Comparison of ENCODE assay signal across 19 cellular contexts in genomic region chr11:120342678-120343077, GRCh38. TPM values are rescaled to one million over a fixed set of nuclear protein-coding genes. Genes with fewer than 3 reads are reported as not detected.
DNase-seq lines count a peak whose midpoint lies in the region; ATAC-seq, FAIRE-seq and TF ChIP-seq lines count a peak whose summit lies in the region.
"Had no signal": no experiment of that assay in that cellular context is flagged by ENCODE, and none has a peak within 500 bp of the region (broad histone marks: within the 10 kb centered on the region; RNA-seq: fewer than 3 reads in every experiment).

No MANE protein-coding gene starts in this region.

- H4K20me1 ChIP-seq in keratinocyte (ENCODE audit: control insufficient read depth, extremely low read depth, insufficient read depth, low read length), result peaks cover 26% of the 10 kb centered on the region

- no peak overlapping the region for H3K9ac ChIP-seq in keratinocyte (ENCODE audit: control insufficient read depth, extremely low read depth, insufficient read depth, low read length)

- H3K9me3 ChIP-seq in RWPE2 (ENCODE audit: severe bottlenecking) (no peaks in the 10 kb centered on the region), keratinocyte (ENCODE audit: control insufficient read depth, low read depth, low read length) (no peaks in the 10 kb centered on the region)

- no peaks in the 10 kb centered on the region; the same call in 1 of the 2 replicates for H3K36me3 ChIP-seq in RWPE2 (ENCODE audit: low read depth)
- H3K36me3 ChIP-seq in keratinocyte (ENCODE audit: control insufficient read depth in 2 of 2, extremely low read depth in 1 of 2, insufficient read depth in 2 of 2, low read length in 2 of 2), result no peaks in the 10 kb centered on the region

- H3K27ac ChIP-seq in RWPE2 (ENCODE audit: poor library complexity, severe bottlenecking) (peak overlapping the region; percentile 81), keratinocyte (ENCODE audit: control insufficient read depth, insufficient read depth, low read length) (no peak overlapping the region)

- H3K9me3 Mint-ChIP-seq in activated CD4-positive, alpha-beta T cell treated with anti-CD3 and anti-CD28 coated beads, Interleukin-2, amount 10 ng/mL, durations not matched to agents 24 days and 14 days, result peaks cover 6% of the 10 kb centered on the region
- peaks cover 0 to 1% (median 0%) of the 10 kb centered on the region in 6 donors for H3K9me3 Mint-ChIP-seq in immature natural killer cell
- H3K9me3 Mint-ChIP-seq: HFFc6 had no signal

- H3K9me1 ChIP-seq in keratinocyte (ENCODE audit: control insufficient read depth, extremely low read depth, insufficient read depth, low read length), result peaks cover 2% of the 10 kb centered on the region

- H3K27me3 ChIP-seq in RWPE2 (ENCODE audit: insufficient read depth, poor library complexity, severe bottlenecking) (no peaks in the 10 kb centered on the region), keratinocyte (ENCODE audit: control insufficient read depth, extremely low read depth, insufficient read depth, low read length) (no peaks in the 10 kb centered on the region)

- DNase-seq in D721Med (ENCODE audit: insufficient read length, low spot score) (no peak), GM12892 (ENCODE audit: insufficient read length) (no peak), RWPE2 (ENCODE audit: low spot score) (no peak), keratinocyte (ENCODE audit: low read depth, low spot score) (no peak), immature natural killer cell (no peak)
- DNase-seq in activated CD4-positive, alpha-beta T cell treated with anti-CD3 and anti-CD28 coated beads, Interleukin-2, amount 10 ng/mL, durations not matched to agents 24 days and 14 days, result no peak
- DNase-seq: ACHN, DMS79, HFFc6, Karpas-422, NCI-H1092, NCI-H1436 treated with DMSO at 0.1 percent for 48 hours, NCI-H2029 treated with DMSO at 0.1 percent for 48 hours, NCI-H2171, NCI-H526, SIG-M5 had no signal

- no peak for TF ChIP-seq POLR2A in GM12892 (IDR thresholded peaks at IDR 0.05; ENCODE audit: low read depth, low read length)

- intact Hi-C loops in activated CD4-positive, alpha-beta T cell treated with anti-CD3 and anti-CD28 coated beads, Interleukin-2, amount 10 ng/mL, durations not matched to agents 24 days and 14 days (cut with micrococcal nuclease), result loop anchor here (5.0 kb wide), 1 partner anchor 95 kb away; no protein-coding TSS in a partner anchor

- H3K4me1 Mint-ChIP-seq in activated CD4-positive, alpha-beta T cell treated with anti-CD3 and anti-CD28 coated beads, Interleukin-2, amount 10 ng/mL, durations not matched to agents 24 days and 14 days, result peaks cover 35% of the 10 kb centered on the region
- H3K4me1 Mint-ChIP-seq in immature natural killer cell, result peaks cover 42 to 78% of the 10 kb centered on the region in 2 donors

- no peak overlapping the region for H2AFZ ChIP-seq in keratinocyte (ENCODE audit: control insufficient read depth, low read length)

- ATAC-seq in RWPE2 (ENCODE audit: low read depth), result no peak
- no peak for ATAC-seq in HG03280 (IDR thresholded peaks at IDR 0.05; ENCODE audit: unreplicated experiment)
- ATAC-seq: SK-N-SH treated with all-trans-retinoic acid at 6 μM for 48 hours had no signal

- peak overlapping the region; percentile 68 for H3K4me2 ChIP-seq in keratinocyte (ENCODE audit: control insufficient read depth, extremely low read depth, insufficient read depth, low read depth, low read length)

- no peak overlapping the region for H3K27ac Mint-ChIP-seq in activated CD4-positive, alpha-beta T cell treated with anti-CD3 and anti-CD28 coated beads, Interleukin-2, amount 10 ng/mL, durations not matched to agents 24 days and 14 days
- no peak overlapping the region for H3K27ac Mint-ChIP-seq in immature natural killer cell
- H3K27ac Mint-ChIP-seq: HFFc6 had no signal

- H3K4me3 ChIP-seq in RWPE2 (ENCODE audit: severe bottlenecking), result no peak overlapping the region
- H3K4me3 ChIP-seq in keratinocyte (ENCODE audit: control insufficient read depth in 2 of 3, extremely low read depth in 1 of 3, insufficient read depth in 2 of 3, low read depth in 1 of 3, low read length in 3 of 3), result peak overlapping the region in 2 of 3 experiments; percentile 17 to 38

- dilution Hi-C loops in keratinocyte (cut with MboI; ENCODE audit: extremely low pct_ligation_motif_present, low sequenced_read_pairs), result no loop called here

- peaks cover 55% of the 10 kb centered on the region for H3K4me1 ChIP-seq in RWPE2 (ENCODE audit: insufficient read depth, poor library complexity, severe bottlenecking)
- peaks cover 69% of the 10 kb centered on the region for H3K4me1 ChIP-seq in keratinocyte (ENCODE audit: control insufficient read depth, extremely low read depth, insufficient read depth, low read length)

- TF ChIP-seq CTCF in D721Med (IDR thresholded peaks at IDR 0.05; ENCODE audit: insufficient read depth, missing control alignments), result no peak
- no peak for TF ChIP-seq CTCF in RWPE2 (IDR thresholded peaks at IDR 0.05; ENCODE audit: poor library complexity, severe bottlenecking)
- TF ChIP-seq CTCF in keratinocyte (optimal IDR thresholded peaks at IDR 0.05 in 1 of 3, IDR thresholded peaks at IDR 0.05 in 1 of 3, conservative IDR thresholded peaks at IDR 0.05 in 1 of 3; ENCODE audit: extremely low read depth in 1 of 3, insufficient read depth in 2 of 3, low read length in 3 of 3), result no peak

- FAIRE-seq in D721Med (lab: Jason Lieb, UNC) (peak; percentile 25), GM12892 (lab: Jason Lieb, UNC) (peak; percentile 70), keratinocyte (lab: Jason Lieb, UNC) (no peak)
- FAIRE-seq: H54 had no signal

- no peak overlapping the region for H3K4me3 Mint-ChIP-seq in activated CD4-positive, alpha-beta T cell treated with anti-CD3 and anti-CD28 coated beads, Interleukin-2, amount 10 ng/mL, durations not matched to agents 24 days and 14 days
- no peak overlapping the region for H3K4me3 Mint-ChIP-seq in immature natural killer cell
- H3K4me3 Mint-ChIP-seq: HFFc6 had no signal

- peaks cover 60% of the 10 kb centered on the region for H3K79me2 ChIP-seq in keratinocyte (ENCODE audit: control insufficient read depth, insufficient read depth, low read length)

- peaks cover 64% of the 10 kb centered on the region for H3K27me3 Mint-ChIP-seq in activated CD4-positive, alpha-beta T cell treated with anti-CD3 and anti-CD28 coated beads, Interleukin-2, amount 10 ng/mL, durations not matched to agents 24 days and 14 days
- peaks cover 30 to 41% (median 31%) of the 10 kb centered on the region in 3 donors for H3K27me3 Mint-ChIP-seq in immature natural killer cell (ENCODE audit: low read depth in 3 of 3)

- peaks cover 5% of the 10 kb centered on the region for H3K36me3 Mint-ChIP-seq in activated CD4-positive, alpha-beta T cell treated with anti-CD3 and anti-CD28 coated beads, Interleukin-2, amount 10 ng/mL, durations not matched to agents 24 days and 14 days (ENCODE audit: low read depth)
- peaks cover 4 to 7% (median 5%) of the 10 kb centered on the region in 3 donors for H3K36me3 Mint-ChIP-seq in immature natural killer cell

RNA-seq across cellular contexts. Expression of gene ARHGEF12, which starts 6.5 kb away (rescaled TPM):
- polyA plus RNA-seq in GM12892 (2012; ENCODE audit: missing spikeins), result 11.9 TPM
- 22.1 to 28.8 TPM (median 25.3 TPM) in 3 replicates for polyA plus RNA-seq in keratinocyte
- polyA plus RNA-seq in keratinocyte (2011; ENCODE audit: low read depth), result 60.7 TPM
- 19.6 and 29.9 TPM in 2 replicates for polyA plus RNA-seq in keratinocyte (2011; cell fraction: cytosol; rRNA removed)
- polyA plus RNA-seq in keratinocyte (2011; cell fraction: nucleus; rRNA removed), result 32.0 and 36.7 TPM in 2 replicates
- polyA plus RNA-seq in keratinocyte (2012; ENCODE audit: low replicate concordance), result 23.3 and 31.8 TPM in 2 replicates
- polyA minus RNA-seq in keratinocyte, result 31.0 to 127 TPM (median 68.3 TPM) in 3 replicates
- 47.2 TPM for polyA minus RNA-seq in keratinocyte (2011; cell fraction: cytosol; rRNA and poly(A)+ RNA removed)
- polyA minus RNA-seq in keratinocyte (2011; cell fraction: nucleus; rRNA and poly(A)+ RNA removed), result 61.3 and 130 TPM in 2 replicates
- 20.0 and 20.3 TPM in 2 replicates for total RNA-seq in activated CD4-positive, alpha-beta T cell treated with anti-CD3 and anti-CD28 coated beads, Interleukin-2, amount 10 ng/mL, durations not matched to agents 24 days and 14 days
- polyA plus RNA-seq in immature natural killer cell, result 10 to 100 TPM in 1 of 3 donors, 1 to 10 TPM in 2; 1.1 to 12.2 (median 6.7) TPM

RNA-seq across cellular contexts. Expression of gene TLCD5, which starts 17.6 kb away (rescaled TPM):
- 1.8 TPM for polyA plus RNA-seq in GM12892 (2012; ENCODE audit: missing spikeins)
- 2.7 to 4.0 TPM (median 3.7 TPM) in 3 replicates for polyA plus RNA-seq in keratinocyte
- 0.50 TPM for polyA plus RNA-seq in keratinocyte (2011; ENCODE audit: low read depth)
- 2.5 and 2.7 TPM in 2 replicates for polyA plus RNA-seq in keratinocyte (2011; cell fraction: cytosol; rRNA removed)
- polyA plus RNA-seq in keratinocyte (2011; cell fraction: nucleus; rRNA removed), result 5.7 and 6.9 TPM in 2 replicates
- 1.7 and 2.0 TPM in 2 replicates for polyA plus RNA-seq in keratinocyte (2012; ENCODE audit: low replicate concordance)
- 0.49 to 2.4 TPM (median 2.4 TPM) in 3 replicates for polyA minus RNA-seq in keratinocyte
- 0.96 TPM for polyA minus RNA-seq in keratinocyte (2011; cell fraction: cytosol; rRNA and poly(A)+ RNA removed)
- polyA minus RNA-seq in keratinocyte (2011; cell fraction: nucleus; rRNA and poly(A)+ RNA removed), result 1.2 and 2.6 TPM in 2 replicates
- total RNA-seq in activated CD4-positive, alpha-beta T cell treated with anti-CD3 and anti-CD28 coated beads, Interleukin-2, amount 10 ng/mL, durations not matched to agents 24 days and 14 days, result 0.76 and 1.2 TPM in 2 replicates
- polyA plus RNA-seq in immature natural killer cell, result not detected
